In the genomic region with DNA sequence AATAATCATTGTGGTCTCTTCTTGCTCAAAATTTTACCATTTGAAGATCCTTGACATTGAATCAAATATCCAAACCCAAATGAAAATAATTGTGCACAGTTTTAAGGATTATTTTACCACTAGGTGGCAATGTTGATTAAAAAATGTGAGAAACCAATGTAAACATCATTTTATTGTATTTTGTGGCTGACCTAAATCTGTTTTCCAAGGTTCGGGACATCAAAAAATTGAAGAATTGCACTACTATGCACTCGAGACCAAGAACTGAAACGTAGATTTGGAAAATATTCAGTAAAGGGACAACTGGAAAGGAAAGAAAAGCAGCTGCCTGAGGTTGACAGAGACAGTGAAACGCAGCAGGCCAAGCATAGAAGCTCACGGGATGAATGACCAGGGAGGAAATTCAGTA, we compare ENCODE assay signal across 8 cellular contexts.
DNase-seq lines count a peak whose midpoint lies in the region; TF ChIP-seq lines count a peak whose summit lies in the region.

No MANE protein-coding gene starts in this region.

- H3K27ac Mint-ChIP-seq in endothelial cell (ENCODE audit: unreplicated experiment) (no peak overlapping the region), neural crest cell (ENCODE audit: unreplicated experiment) (peak overlapping the region; percentile 65)
- H3K27ac Mint-ChIP-seq in activated CD4-positive, alpha-beta T cell treated with anti-CD3 and anti-CD28 coated beads, Interleukin-2, amount 10 ng/mL, durations not matched to agents 7 days and 5 days: no peak overlapping the region

- H3K36me3 Mint-ChIP-seq in endothelial cell (ENCODE audit: low read depth, unreplicated experiment) (no peaks in the 10 kb centered on the region), neural crest cell (ENCODE audit: low read depth) (no peaks in the 10 kb centered on the region)
- no peaks in the 10 kb centered on the region for H3K36me3 Mint-ChIP-seq in activated CD4-positive, alpha-beta T cell treated with anti-CD3 and anti-CD28 coated beads, Interleukin-2, amount 10 ng/mL, durations not matched to agents 7 days and 5 days (ENCODE audit: low read depth)

- TF ChIP-seq CTCF in endothelial cell (IDR thresholded peaks at IDR 0.05; ENCODE audit: unreplicated experiment) (peak; percentile 77), neural crest cell (conservative IDR thresholded peaks at IDR 0.05) (peak; percentile 65)

- H3K27me3 Mint-ChIP-seq in endothelial cell (ENCODE audit: unreplicated experiment) (no peaks in the 10 kb centered on the region), neural crest cell (ENCODE audit: low read depth) (no peaks in the 10 kb centered on the region)
- peaks cover 5% of the 10 kb centered on the region for H3K27me3 Mint-ChIP-seq in activated CD4-positive, alpha-beta T cell treated with anti-CD3 and anti-CD28 coated beads, Interleukin-2, amount 10 ng/mL, durations not matched to agents 7 days and 5 days

- H3K4me1 Mint-ChIP-seq in endothelial cell (ENCODE audit: unreplicated experiment): peaks cover 7% of the 10 kb centered on the region
- peaks cover 18% of the 10 kb centered on the region for H3K4me1 Mint-ChIP-seq in neural crest cell
- no peaks in the 10 kb centered on the region for H3K4me1 Mint-ChIP-seq in activated CD4-positive, alpha-beta T cell treated with anti-CD3 and anti-CD28 coated beads, Interleukin-2, amount 10 ng/mL, durations not matched to agents 7 days and 5 days

- DNase-seq in NCI-H1436 (lab: John Stamatoyannopoulos, UW) (peak; percentile 19), NCI-H1436 treated with DMSO at 0.1 percent for 48 hours (lab: John Stamatoyannopoulos, UW) (no peak), NCI-H2171 (lab: John Stamatoyannopoulos, UW) (peak; percentile 9), endothelial cell (ENCODE audit: low spot score) (no peak), neural crest cell (ENCODE audit: low read depth, low spot score) (no peak), NCI-H187 treated with DMSO at 0.1 percent for 48 hours (lab: John Stamatoyannopoulos, UW) (no peak), NCI-H146 (lab: John Stamatoyannopoulos, UW) (no peak)
- DNase-seq in activated CD4-positive, alpha-beta T cell treated with anti-CD3 and anti-CD28 coated beads, Interleukin-2, amount 10 ng/mL, durations not matched to agents 7 days and 5 days: no peak

- POLR2A ChIA-PET in activated CD4-positive, alpha-beta T cell treated with anti-CD3 and anti-CD28 coated beads, Interleukin-2, amount 10 ng/mL, durations not matched to agents 7 days and 5 days (lab: Charles Lee): no interaction called here

- no peak overlapping the region for H3K4me3 Mint-ChIP-seq in endothelial cell (ENCODE audit: unreplicated experiment)
- no peak overlapping the region for H3K4me3 Mint-ChIP-seq in neural crest cell
- no peak overlapping the region for H3K4me3 Mint-ChIP-seq in activated CD4-positive, alpha-beta T cell treated with anti-CD3 and anti-CD28 coated beads, Interleukin-2, amount 10 ng/mL, durations not matched to agents 7 days and 5 days

- no peaks in the 10 kb centered on the region for H3K9me3 Mint-ChIP-seq in endothelial cell (ENCODE audit: unreplicated experiment)
- no peaks in the 10 kb centered on the region for H3K9me3 Mint-ChIP-seq in neural crest cell
- H3K9me3 Mint-ChIP-seq in activated CD4-positive, alpha-beta T cell treated with anti-CD3 and anti-CD28 coated beads, Interleukin-2, amount 10 ng/mL, durations not matched to agents 7 days and 5 days: no peaks in the 10 kb centered on the region

- CTCF ChIA-PET in activated CD4-positive, alpha-beta T cell treated with anti-CD3 and anti-CD28 coated beads, Interleukin-2, amount 10 ng/mL, durations not matched to agents 7 days and 5 days (lab: Charles Lee): interaction anchor here (0.8 to 1.3 kb wide), 2 partner anchors 9 to 45 kb away, joined by 3 read pairs; no protein-coding TSS in a partner anchor

Comparison
In these comparisons a context has a peak if more than half of its experiments do, and no peak if none do; other contexts are left out.
1. DNase-seq: peak in NCI-H1436 (single experiment) and NCI-H2171 (single experiment); none in NCI-H1436 treated with DMSO at 0.1 percent for 48 hours (single experiment), endothelial cell (single experiment), neural crest cell (single experiment), activated CD4-positive, alpha-beta T cell treated with anti-CD3 and anti-CD28 coated beads, Interleukin-2, amount 10 ng/mL, durations not matched to agents 7 days and 5 days (single experiment), NCI-H187 treated with DMSO at 0.1 percent for 48 hours (single experiment) and NCI-H146 (single experiment).